Comparison of ENCODE assay signal across 12 cellular contexts in the genomic region with DNA sequence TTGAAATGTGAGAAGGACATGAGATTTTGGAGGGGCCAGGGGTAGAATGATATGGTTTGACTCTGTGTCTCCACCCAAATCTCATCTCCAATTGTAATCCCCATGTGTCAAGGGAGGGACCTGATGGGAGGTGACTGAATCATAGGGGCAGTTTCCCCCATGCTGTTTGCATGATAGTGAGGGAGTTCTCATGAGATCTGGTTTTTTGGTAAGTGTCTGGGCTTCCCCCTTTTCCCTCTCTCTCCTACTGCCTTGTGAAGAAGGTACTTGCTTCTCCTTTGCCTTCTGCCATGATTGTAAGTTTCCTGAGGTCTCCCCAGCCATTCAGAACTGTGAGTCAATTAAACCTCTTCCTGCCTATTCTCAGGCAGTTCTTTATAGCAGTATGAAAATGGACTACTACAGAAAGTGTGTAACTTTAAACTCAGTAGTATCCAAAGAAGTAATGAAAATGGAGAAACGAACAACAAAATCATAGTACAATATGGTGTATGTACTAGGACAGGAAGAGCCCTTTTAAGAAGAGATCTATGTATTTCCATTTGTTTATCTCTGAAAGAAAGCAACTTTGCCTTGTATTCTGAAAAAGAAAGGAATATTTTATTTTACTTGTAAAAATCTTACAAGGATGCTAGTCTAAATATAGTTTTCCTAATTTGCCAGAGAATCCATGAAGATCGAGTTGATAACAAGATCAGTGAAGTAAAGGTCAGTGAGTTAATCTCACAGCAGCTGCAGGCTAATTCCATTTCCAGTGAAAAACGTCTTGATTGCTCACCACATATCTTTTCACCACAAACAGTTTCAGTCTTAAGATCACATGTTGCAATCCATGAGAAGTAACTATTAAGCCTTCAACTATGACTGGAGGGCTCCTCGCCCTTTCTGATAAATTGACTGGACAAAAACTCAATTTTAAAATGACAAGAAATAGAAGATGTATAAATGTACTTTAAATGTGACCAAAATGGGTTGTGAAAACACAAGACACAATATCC. TPM values are rescaled to one million over a fixed set of nuclear protein-coding genes. Genes with fewer than 3 reads are reported as not detected.
DNase-seq lines count a peak whose midpoint lies in the region; ATAC-seq, FAIRE-seq and TF ChIP-seq lines count a peak whose summit lies in the region.
"Had no signal": no experiment of that assay in that cellular context is flagged by ENCODE, and none has a peak within 500 bp of the region (broad histone marks: within the 10 kb centered on the region; RNA-seq: fewer than 3 reads in every experiment).

No MANE protein-coding gene starts in this region.

- peaks cover 6% of the 10 kb centered on the region for H3K4me1 ChIP-seq in psoas muscle

- 49 to 56% (median 49%) methylated on average over 4 of the region's 4 CpGs for WGBS in psoas muscle, 3 donors

- H3K36me3 ChIP-seq in psoas muscle (ENCODE audit: insufficient read depth in 1 of 2, low read depth in 1 of 2): peaks cover 0 to 14% of the 10 kb centered on the region in 2 donors

- FAIRE-seq in endometrium (lab: Jason Lieb, UNC): peak; percentile 81
- FAIRE-seq: GM12891 had no signal

- peak in 3 of 4 donors; percentile 28 to 63 (median 57) for ATAC-seq in psoas muscle
- ATAC-seq in GM19023 (IDR thresholded peaks at IDR 0.05; ENCODE audit: unreplicated experiment): no peak

- intact Hi-C loops in psoas muscle (cut with DNase I): no loop called here

- TF ChIP-seq CTCF in psoas muscle (IDR thresholded peaks at IDR 0.05) (no peak), GM10266 (IDR thresholded peaks at IDR 0.05; ENCODE audit: control insufficient read depth, insufficient read depth, low read depth, missing control alignments) (no peak)

- no peaks in the 10 kb centered on the region for H3K9me3 ChIP-seq in psoas muscle

- DNase-seq in ELR (ENCODE audit: low read depth) (peak; percentile 89), OCI-M1 (lab: John Stamatoyannopoulos, UW) (peak; percentile 91), psoas muscle (no peak), GM10266 (ENCODE audit: extremely low spot score) (no peak), T1000 (lab: John Stamatoyannopoulos, UW) (no peak), NAMALWA (ENCODE audit: low spot score) (no peak)
- DNase-seq: activated CD8-positive, alpha-beta memory T cell treated with anti-CD3 and anti-CD28 coated beads, Interleukin-2, amount 50 U/mL, for 48 hours; NCI-H748 treated with DMSO at 0.1 percent for 48 hours; stimulated activated CD4-positive, alpha-beta T cell treated with anti-CD3 and anti-CD28 coated beads, Interleukin-4, amount 100 ng/mL, for 4 hours had no signal

- H3K27me3 ChIP-seq in psoas muscle (ENCODE audit: insufficient read depth in 3 of 3, low read length in 2 of 3): no peaks in the 10 kb centered on the region

- no peak overlapping the region for H3K4me3 ChIP-seq in psoas muscle

- peak overlapping the region; percentile 23 for H3K27ac ChIP-seq in psoas muscle

RNA-seq across cellular contexts. Expression of gene PKD2, which starts 20.5 kb away (rescaled TPM):
- 1 to 10 TPM; 2.9 to 8.3 (median 5.4) TPM for total RNA-seq in psoas muscle
- 1 to 10 TPM; 2.1 to 2.5 (median 2.4) TPM for polyA plus RNA-seq in psoas muscle

RNA-seq across cellular contexts. Expression of gene SPP1, which starts 52.4 kb away (rescaled TPM):
- 10 to 100 TPM in 2 of 4 donors, 1 to 10 TPM in 2; 1.4 to 58.7 (median 25.0) TPM for total RNA-seq in psoas muscle
- polyA plus RNA-seq in psoas muscle: 1 to 10 TPM in 1 of 3 donors, under 1 TPM in 2; 0.69 to 5.5 (median 0.70) TPM

Comparison
In these comparisons a context has a peak if more than half of its experiments do, and no peak if none do; other contexts are left out.
1. DNase-seq: peak in ELR (single experiment) and OCI-M1 (single experiment); none in psoas muscle (0 of 2), GM10266 (single experiment), T1000 (single experiment) and NAMALWA (single experiment).